In the genomic region with DNA sequence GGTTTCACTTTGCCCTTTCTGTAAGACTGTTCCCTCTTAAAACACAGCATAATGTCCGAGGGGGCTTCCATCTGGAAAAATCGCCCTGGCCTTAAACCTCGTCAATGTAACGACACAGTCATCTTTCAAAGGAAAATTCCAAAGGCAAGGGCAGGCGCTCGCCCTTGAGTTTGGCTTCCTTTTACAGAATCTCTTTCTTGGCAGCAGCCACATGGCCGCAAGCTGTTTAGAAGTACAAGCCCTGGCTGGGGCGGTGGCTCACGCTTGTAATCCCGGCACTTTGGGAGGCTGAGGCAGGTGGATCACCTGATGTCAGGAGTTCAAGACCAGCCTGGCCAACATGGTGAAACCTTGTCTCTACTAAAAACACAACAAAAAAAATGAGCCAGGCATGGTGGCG, we compare ENCODE assay signal across 28 cellular contexts.
"Had no signal": no experiment of that assay in that cellular context is flagged by ENCODE, and none has a peak within 500 bp of the region (broad histone marks: within the 10 kb centered on the region; RNA-seq: fewer than 3 reads in every experiment).

No MANE protein-coding gene starts in this region.

- H3K36me3 Mint-ChIP-seq: naive B cell; stimulated activated naive B cell treated with anti-CD40 and anti-IgM and Interleukin-4, amounts not matched to agents 10 μg/mL and 1 μg/mL and 100 μg/mL, for 72 hours; WTC11 had no signal

- ATAC-seq: gastrocnemius medialis; stimulated activated naive B cell treated with anti-CD40 and anti-IgM and Interleukin-4, amounts not matched to agents 10 μg/mL and 1 μg/mL and 100 μg/mL, for 72 hours; WTC11 had no signal

- H3K27ac Mint-ChIP-seq: activated CD4-positive, alpha-beta memory T cell treated with anti-CD3 and anti-CD28 coated beads, Interleukin-2, amount 10 ng/mL, durations not matched to agents 7 days and 5 days; activated CD4-positive, alpha-beta T cell treated with anti-CD3 and anti-CD28 coated beads, Interleukin-2, amount 10 ng/mL, durations not matched to agents 7 days and 5 days; activated T-cell treated with anti-CD3 and anti-CD28 coated beads, Interleukin-2, amount 50 U/mL, for 24 hours; activated T-helper 17 cell treated with anti-CD3 and anti-CD28 coated beads, Interleukin-2, amount 50 U/mL, for 72 hours; dendritic cell treated with granulocyte-macrophage colony-stimulating factor and Interleukin-4, amounts not matched to agents 40 ng/mL and 50 ng/mL, for 4 days; naive B cell; nephron progenitor cell; stimulated activated naive B cell treated with anti-CD40 and anti-IgM and Interleukin-4, amounts not matched to agents 10 μg/mL and 1 μg/mL and 100 μg/mL, for 72 hours; WTC11 had no signal

- H3K4me3 Mint-ChIP-seq: activated CD4-positive, alpha-beta memory T cell treated with anti-CD3 and anti-CD28 coated beads, Interleukin-2, amount 10 ng/mL, durations not matched to agents 7 days and 5 days; activated CD4-positive, alpha-beta T cell treated with anti-CD3 and anti-CD28 coated beads, Interleukin-2, amount 10 ng/mL, durations not matched to agents 7 days and 5 days; activated T-cell treated with anti-CD3 and anti-CD28 coated beads, Interleukin-2, amount 50 U/mL, for 24 hours; activated T-helper 17 cell treated with anti-CD3 and anti-CD28 coated beads, Interleukin-2, amount 50 U/mL, for 72 hours; dendritic cell treated with granulocyte-macrophage colony-stimulating factor and Interleukin-4, amounts not matched to agents 40 ng/mL and 50 ng/mL, for 4 days; nephron progenitor cell; stimulated activated naive B cell treated with anti-CD40 and anti-IgM and Interleukin-4, amounts not matched to agents 10 μg/mL and 1 μg/mL and 100 μg/mL, for 72 hours; WTC11 had no signal

- H3K27me3 ChIP-seq: breast epithelium, esophagus muscularis mucosa, gastrocnemius medialis, stomach, tibial nerve had no signal

- H3K4me1 ChIP-seq: breast epithelium, gastrocnemius medialis, left ventricle myocardium inferior, prostate gland had no signal

- FAIRE-seq: islet of Langerhans had no signal

- H3K9me3 ChIP-seq: breast epithelium, esophagus muscularis mucosa, gastrocnemius medialis, left ventricle myocardium inferior, neutrophil, prostate gland, stomach, tibial nerve had no signal

- H3K27ac ChIP-seq: breast epithelium, esophagus muscularis mucosa, gastrocnemius medialis, left ventricle myocardium inferior, neutrophil, prostate gland, stomach had no signal

- DNase-seq: activated CD4-positive, alpha-beta memory T cell treated with anti-CD3 and anti-CD28 coated beads, Interleukin-2, amount 10 ng/mL, durations not matched to agents 7 days and 5 days; activated CD4-positive, alpha-beta T cell treated with anti-CD3 and anti-CD28 coated beads for 1 hour; activated CD4-positive, alpha-beta T cell treated with anti-CD3 and anti-CD28 coated beads, Interleukin-2, amount 10 ng/mL, durations not matched to agents 7 days and 5 days; activated CD8-positive, alpha-beta memory T cell treated with anti-CD3 and anti-CD28 coated beads, Interleukin-2, amount 50 U/mL, for 48 hours; activated gamma-delta T cell treated with Interleukin-2 at 50 U/mL for 16 hours; activated naive CD4-positive, alpha-beta T cell treated with anti-CD3 and anti-CD28 coated beads, Interleukin-2, amount 50 U/mL, for 16 hours; activated T-cell treated with anti-CD3 and anti-CD28 coated beads, Interleukin-2, amount 50 U/mL, for 24 hours; central memory CD4-positive, alpha-beta T cell; gastrocnemius medialis; glutamatergic neuron; left ventricle myocardium inferior; naive B cell; nephron progenitor cell; retina; stimulated activated CD4-positive, alpha-beta T cell treated with anti-CD3 and anti-CD28 coated beads, Interleukin-15, amount 100 ng/mL, for 24 hours; stimulated activated CD4-positive, alpha-beta T cell treated with anti-CD3 and anti-CD28 coated beads, Interleukin-2, amount 100 ng/mL, for 24 hours; stimulated activated naive B cell treated with anti-CD40 and anti-IgM and Interleukin-4, amounts not matched to agents 10 μg/mL and 1 μg/mL and 100 μg/mL, for 72 hours; stomach; T-helper 2 cell had no signal

- H3K4me1 Mint-ChIP-seq: activated CD4-positive, alpha-beta T cell treated with anti-CD3 and anti-CD28 coated beads, Interleukin-2, amount 10 ng/mL, durations not matched to agents 7 days and 5 days; activated T-helper 17 cell treated with anti-CD3 and anti-CD28 coated beads, Interleukin-2, amount 50 U/mL, for 72 hours; naive B cell; nephron progenitor cell; stimulated activated naive B cell treated with anti-CD40 and anti-IgM and Interleukin-4, amounts not matched to agents 10 μg/mL and 1 μg/mL and 100 μg/mL, for 72 hours; WTC11 had no signal

- H3K4me3 ChIP-seq: breast epithelium, esophagus muscularis mucosa, gastrocnemius medialis, left ventricle myocardium inferior, prostate gland, stomach, tibial nerve had no signal

- H3K36me3 ChIP-seq: breast epithelium, esophagus muscularis mucosa, gastrocnemius medialis, left ventricle myocardium inferior, neutrophil, prostate gland, stomach, tibial nerve had no signal

- H3K9me3 Mint-ChIP-seq: activated CD4-positive, alpha-beta memory T cell treated with anti-CD3 and anti-CD28 coated beads, Interleukin-2, amount 10 ng/mL, durations not matched to agents 7 days and 5 days; activated CD4-positive, alpha-beta T cell treated with anti-CD3 and anti-CD28 coated beads, Interleukin-2, amount 10 ng/mL, durations not matched to agents 7 days and 5 days; activated T-cell treated with anti-CD3 and anti-CD28 coated beads, Interleukin-2, amount 50 U/mL, for 24 hours; activated T-helper 17 cell treated with anti-CD3 and anti-CD28 coated beads, Interleukin-2, amount 50 U/mL, for 72 hours; dendritic cell treated with granulocyte-macrophage colony-stimulating factor and Interleukin-4, amounts not matched to agents 40 ng/mL and 50 ng/mL, for 4 days; naive B cell; stimulated activated naive B cell treated with anti-CD40 and anti-IgM and Interleukin-4, amounts not matched to agents 10 μg/mL and 1 μg/mL and 100 μg/mL, for 72 hours; WTC11 had no signal
